ENCODE assay signal across 8 cellular contexts in genomic region chr13:91017031-91017668, GRCh38.
DNase-seq lines count a peak whose midpoint lies in the region; TF ChIP-seq lines count a peak whose summit lies in the region.

No MANE protein-coding gene starts in this region.

- no peak overlapping the region for H3K4me3 ChIP-seq in AG10803 (ENCODE audit: low read length)
- H3K4me3 ChIP-seq in SJCRH30 = no peak overlapping the region
- H3K4me3 ChIP-seq in esophagus muscularis mucosa = no peak overlapping the region
- H3K4me3 ChIP-seq in trophoblast cell (ENCODE audit: low read depth, low read length) = no peak overlapping the region

- DNase-seq in AG10803 (ENCODE audit: low read depth) (peak; percentile 12), HEK293T (ENCODE audit: extremely low spot score) (peak; percentile 89), SJCRH30 (peak; percentile 25 to 76), esophagus muscularis mucosa (ENCODE audit: extremely low spot score) (no peak), trophoblast cell (peak; percentile 17 to 64), NK-92 (lab: John Stamatoyannopoulos, UW; ENCODE audit: unreplicated experiment) (no peak)

- H3K9me3 ChIP-seq in SJCRH30 (replicated peaks) (no peaks in the 10 kb centered on the region), esophagus muscularis mucosa (no peaks in the 10 kb centered on the region), trophoblast cell (ENCODE audit: insufficient read depth, low read depth, low read length) (no peaks in the 10 kb centered on the region)

- no peak overlapping the region for H2AK5ac ChIP-seq in trophoblast cell (ENCODE audit: low read length)

- no peak overlapping the region for H3K4me2 ChIP-seq in trophoblast cell (ENCODE audit: low read length)

- no peak overlapping the region for H2AFZ ChIP-seq in trophoblast cell (ENCODE audit: insufficient read depth, low read length, poor library complexity)

- no peak overlapping the region for H4K12ac ChIP-seq in trophoblast cell (ENCODE audit: low read depth, low read length)

- H3K23ac ChIP-seq in trophoblast cell (ENCODE audit: low read length) = no peak overlapping the region

- TF ChIP-seq EP300 in esophagus muscularis mucosa (IDR thresholded peaks at IDR 0.05) = no peak

- no peak overlapping the region for H3K18ac ChIP-seq in trophoblast cell (ENCODE audit: low read length)

- H3K79me1 ChIP-seq in trophoblast cell (ENCODE audit: low read length) = no peaks in the 10 kb centered on the region

- TF ChIP-seq POLR2A in esophagus muscularis mucosa (IDR thresholded peaks at IDR 0.05; ENCODE audit: low read depth) = no peak

- no peaks in the 10 kb centered on the region for H3K27me3 ChIP-seq in SJCRH30
- H3K27me3 ChIP-seq in esophagus muscularis mucosa = no peaks in the 10 kb centered on the region
- no peaks in the 10 kb centered on the region for H3K27me3 ChIP-seq in trophoblast cell (ENCODE audit: insufficient read depth, low read length)

- no peak overlapping the region for H3K27ac ChIP-seq in SJCRH30
- no peak overlapping the region for H3K27ac ChIP-seq in esophagus muscularis mucosa (replicated peaks in 1 of 4)
- H3K27ac ChIP-seq in trophoblast cell (ENCODE audit: low read depth, low read length) = no peak overlapping the region

- no peak overlapping the region for H2BK12ac ChIP-seq in trophoblast cell (ENCODE audit: low read length)

- WGBS in esophagus muscularis mucosa = 49% methylated on average over 2 of the region's 2 CpGs
- WGBS in trophoblast cell (ENCODE audit: extremely low coverage, insufficient coverage, insufficient read length) = no CpG with 5 or more reads among the region's 2 CpGs

- no peak overlapping the region for H3K4ac ChIP-seq in trophoblast cell (ENCODE audit: low read depth, low read length)

- no peaks in the 10 kb centered on the region for H3K79me2 ChIP-seq in trophoblast cell (ENCODE audit: control insufficient read depth, insufficient read depth, low read length, poor library complexity)

- POLR2A ChIA-PET in HEK293T (lab: Yijun Ruan, JAX) = interaction anchor here (1.2 kb wide), 1 partner anchor 11 kb away, joined by 3 read pairs; no protein-coding TSS in a partner anchor

- CTCF ChIA-PET in HEK293T (lab: Yijun Ruan, JAX) = interaction anchor here (0.6 to 1.5 kb wide), 9 partner anchors 48 to 158 kb away, joined by 3 to 10 read pairs (median 5); no protein-coding TSS in a partner anchor

- H3K36me3 ChIP-seq in SJCRH30 (no peaks in the 10 kb centered on the region), esophagus muscularis mucosa (no peaks in the 10 kb centered on the region), trophoblast cell (ENCODE audit: control insufficient read depth in 1 of 2, insufficient read depth in 2 of 2, low read length in 2 of 2) (no peaks in the 10 kb centered on the region)

- no peak overlapping the region for H3K9ac ChIP-seq in trophoblast cell (ENCODE audit: low read length)

- no peak overlapping the region for H2BK120ac ChIP-seq in trophoblast cell (ENCODE audit: insufficient read depth, low read length, poor library complexity)

- H3K4me1 ChIP-seq in SJCRH30 = no peaks in the 10 kb centered on the region
- no peaks in the 10 kb centered on the region for H3K4me1 ChIP-seq in esophagus muscularis mucosa
- no peaks in the 10 kb centered on the region for H3K4me1 ChIP-seq in trophoblast cell (ENCODE audit: control insufficient read depth in 1 of 2, insufficient read depth in 2 of 2, low read length in 2 of 2)

- no peak overlapping the region for H4K8ac ChIP-seq in trophoblast cell (ENCODE audit: low read depth, low read length)

- peak; percentile 67 for TF ChIP-seq CTCF in AG10803 (conservative IDR thresholded peaks at IDR 0.05; ENCODE audit: low read length)
- peak; percentile 74 for TF ChIP-seq CTCF in GM12873 (IDR thresholded peaks at IDR 0.05; ENCODE audit: insufficient read depth, low read depth, low read length, missing control alignments)
- TF ChIP-seq CTCF in LNCAP (IDR thresholded peaks at IDR 0.05) = peak; percentile 71
- peak; percentile 39 to 66 (median 56) for TF ChIP-seq CTCF in esophagus muscularis mucosa (IDR thresholded peaks at IDR 0.05)

- intact Hi-C loops in esophagus muscularis mucosa (cut with DNase I) = no loop called here

- H4K91ac ChIP-seq in trophoblast cell (ENCODE audit: low read depth, low read length) = no peak overlapping the region

- no peak overlapping the region for H3K14ac ChIP-seq in trophoblast cell (ENCODE audit: low read length)

- no peak overlapping the region for H2BK5ac ChIP-seq in trophoblast cell (ENCODE audit: low read depth, low read length, poor library complexity)

TF ChIP-seq in HEK293T, 16 proteins besides CTCF, POLR2A, EP300 and RAD21:
- TF ChIP-seq ARNT (IDR thresholded peaks at IDR 0.05) = no peak
- TF ChIP-seq ZNF384 (IDR thresholded peaks at IDR 0.05) = peak; percentile 89
- peak; percentile 56; the same call in 1 of the 2 replicates for TF ChIP-seq PKNOX1 (IDR thresholded peaks at IDR 0.05)
- no peak for TF ChIP-seq HDGF (IDR thresholded peaks at IDR 0.05; ENCODE audit: borderline replicate concordance)
TF ChIP-seq in HEK293T: peak in this region for 2.

Comparison
In these comparisons a context has a peak if more than half of its experiments do, and no peak if none do; other contexts are left out.
1. DNase-seq: peak in AG10803 (single experiment), HEK293T (single experiment), SJCRH30 (2 of 2) and trophoblast cell (2 of 2); none in esophagus muscularis mucosa (single experiment) and NK-92 (single experiment).
2. Peak in every context shown above with its lines, with median percentiles within 50 percentile points of each other: CTCF ChIP-seq.